ENCODE assay signal across 2 cellular contexts in the genomic region with DNA sequence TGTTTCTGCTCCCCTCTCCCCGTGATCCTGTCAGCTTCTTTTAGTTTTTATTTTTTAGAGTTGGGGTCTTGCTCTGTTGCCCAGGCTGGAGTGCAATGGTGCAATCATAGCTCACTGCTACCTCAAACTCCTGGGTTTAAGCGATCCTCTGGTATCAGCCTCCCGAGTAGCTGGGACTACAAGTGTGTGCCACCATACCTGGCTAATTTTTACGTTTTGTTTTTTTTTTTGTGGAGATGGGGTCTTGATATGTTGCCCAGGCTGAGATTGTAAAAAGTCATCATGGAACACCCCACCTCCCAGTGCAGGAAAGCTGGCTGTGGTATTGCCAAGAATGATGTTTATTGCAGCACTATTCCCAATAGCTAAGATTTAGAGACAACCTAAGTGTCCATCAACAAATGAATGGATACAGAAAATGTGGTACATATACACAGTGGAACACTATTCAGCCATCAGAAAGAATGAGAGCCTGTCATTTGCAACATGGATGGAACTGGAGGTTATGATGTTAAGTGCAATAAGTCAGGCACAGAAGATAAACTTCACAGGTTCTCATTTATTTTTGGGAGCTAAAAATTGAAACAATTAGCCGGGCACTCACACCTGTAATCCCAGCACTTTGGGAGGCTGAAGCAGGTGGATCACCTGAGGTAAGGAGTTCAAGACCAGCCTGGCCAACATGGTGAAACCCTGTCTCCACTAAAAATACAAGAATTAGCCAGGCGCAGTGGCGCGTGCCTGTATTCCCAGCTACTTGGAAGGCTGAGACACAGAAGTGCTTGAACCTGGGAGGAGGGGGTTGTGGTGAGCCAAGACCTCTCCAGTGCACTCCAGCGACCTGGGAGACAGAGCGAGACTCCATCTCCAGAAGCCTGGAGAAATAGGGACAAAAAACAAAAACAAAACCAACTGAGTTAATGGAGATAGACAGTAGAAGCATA.
TF ChIP-seq lines count a peak whose summit lies in the region.

No MANE protein-coding gene starts in this region.

TF ChIP-seq in HEK293, 187 proteins besides CTCF, POLR2A, EP300 and RAD21:
- TF ChIP-seq ZNF169 (tag by site-specific recombination; IDR thresholded peaks at IDR 0.05): no peak
- TF ChIP-seq ZNF121 (tag by site-specific recombination; IDR thresholded peaks at IDR 0.05): peak; percentile 97
- peak; percentile 48; the same call in 1 of the 2 replicates for TF ChIP-seq ZNF146 (tag by site-specific recombination; IDR thresholded peaks at IDR 0.05)
- TF ChIP-seq IKZF3 (tag by site-specific recombination; IDR thresholded peaks at IDR 0.05): no peak
- TF ChIP-seq ZNF280D (tag by site-specific recombination; IDR thresholded peaks at IDR 0.05): peak; percentile 59; the same call in 1 of the 2 replicates
- TF ChIP-seq ZNF362 (tag by site-specific recombination; IDR thresholded peaks at IDR 0.05): no peak

TF ChIP-seq in K562, 482 proteins besides CTCF, POLR2A, EP300 and RAD21:
- no peak for TF ChIP-seq ZNF143 (CRISPR knock-in tag; IDR thresholded peaks at IDR 0.05)
- TF ChIP-seq NCOA2 (IDR thresholded peaks at IDR 0.05; ENCODE audit: partially characterized antibody in 2 of 2): no peak
- no peak for TF ChIP-seq RBM14 (IDR thresholded peaks at IDR 0.05; ENCODE audit: borderline replicate concordance, insufficient read depth, low read depth, low read length)
- no peak for TF ChIP-seq RUNX1 (IDR thresholded peaks at IDR 0.05; ENCODE audit: low read depth)
- TF ChIP-seq NFRKB (IDR thresholded peaks at IDR 0.05; ENCODE audit: low read depth): no peak
- TF ChIP-seq ZBTB1 (CRISPR knock-in tag; IDR thresholded peaks at IDR 0.05; ENCODE audit: borderline replicate concordance, low read depth): no peak
- TF ChIP-seq ZNF121 (CRISPR knock-in tag; conservative IDR thresholded peaks at IDR 0.05): peak; percentile 98
- TF ChIP-seq, protein P1, sequence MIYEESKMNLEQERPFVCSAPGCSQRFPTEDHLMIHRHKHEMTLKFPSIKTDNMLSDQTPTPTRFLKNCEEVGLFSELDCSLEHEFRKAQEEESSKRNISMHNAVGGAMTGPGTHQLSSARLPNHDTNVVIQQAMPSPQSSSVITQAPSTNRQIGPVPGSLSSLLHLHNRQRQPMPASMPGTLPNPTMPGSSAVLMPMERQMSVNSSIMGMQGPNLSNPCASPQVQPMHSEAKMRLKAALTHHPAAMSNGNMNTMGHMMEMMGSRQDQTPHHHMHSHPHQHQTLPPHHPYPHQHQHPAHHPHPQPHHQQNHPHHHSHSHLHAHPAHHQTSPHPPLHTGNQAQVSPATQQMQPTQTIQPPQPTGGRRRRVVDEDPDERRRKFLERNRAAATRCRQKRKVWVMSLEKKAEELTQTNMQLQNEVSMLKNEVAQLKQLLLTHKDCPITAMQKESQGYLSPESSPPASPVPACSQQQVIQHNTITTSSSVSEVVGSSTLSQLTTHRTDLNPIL (CRISPR knock-in tag; IDR thresholded peaks at IDR 0.05): no peak
- TF ChIP-seq ILF3 (IDR thresholded peaks at IDR 0.05; ENCODE audit: borderline replicate concordance): no peak
- TF ChIP-seq RCOR1 (IDR thresholded peaks at IDR 0.05; ENCODE audit: borderline replicate concordance in 1 of 2, low read depth in 2 of 2, low read length in 2 of 2): no peak
- no peak for TF ChIP-seq CEBPG (CRISPR knock-in tag; IDR thresholded peaks at IDR 0.05)
- TF ChIP-seq CEBPG (tag; conservative IDR thresholded peaks at IDR 0.05 in 1 of 2, IDR thresholded peaks at IDR 0.05 in 1 of 2): no peak
- TF ChIP-seq ADNP (tag; IDR thresholded peaks at IDR 0.05): 0 out of 2 replicates have a peak, but pooled peaks have one; percentile 27
- TF ChIP-seq BCOR (IDR thresholded peaks at IDR 0.05): peak; percentile 82
- no peak for TF ChIP-seq ETS1 (conservative IDR thresholded peaks at IDR 0.05; ENCODE audit: control insufficient read depth, low read depth, low read length)
- no peak for TF ChIP-seq THRAP3 (IDR thresholded peaks at IDR 0.05; ENCODE audit: borderline replicate concordance)
- TF ChIP-seq, protein P2, sequence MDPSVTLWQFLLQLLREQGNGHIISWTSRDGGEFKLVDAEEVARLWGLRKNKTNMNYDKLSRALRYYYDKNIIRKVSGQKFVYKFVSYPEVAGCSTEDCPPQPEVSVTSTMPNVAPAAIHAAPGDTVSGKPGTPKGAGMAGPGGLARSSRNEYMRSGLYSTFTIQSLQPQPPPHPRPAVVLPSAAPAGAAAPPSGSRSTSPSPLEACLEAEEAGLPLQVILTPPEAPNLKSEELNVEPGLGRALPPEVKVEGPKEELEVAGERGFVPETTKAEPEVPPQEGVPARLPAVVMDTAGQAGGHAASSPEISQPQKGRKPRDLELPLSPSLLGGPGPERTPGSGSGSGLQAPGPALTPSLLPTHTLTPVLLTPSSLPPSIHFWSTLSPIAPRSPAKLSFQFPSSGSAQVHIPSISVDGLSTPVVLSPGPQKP (CRISPR knock-in tag; IDR thresholded peaks at IDR 0.05): no peak
- TF ChIP-seq ESRRB (CRISPR knock-in tag; IDR thresholded peaks at IDR 0.05; ENCODE audit: borderline replicate concordance): no peak
- no peak for TF ChIP-seq ARHGAP35 (IDR thresholded peaks at IDR 0.05; ENCODE audit: partially characterized antibody)
- no peak for TF ChIP-seq GTF2F1 (IDR thresholded peaks at IDR 0.05; ENCODE audit: low read depth, low read length)
- TF ChIP-seq THAP7 (CRISPR knock-in tag; IDR thresholded peaks at IDR 0.05): no peak
- no peak for TF ChIP-seq ZNF436 (CRISPR knock-in tag; IDR thresholded peaks at IDR 0.05)
- no peak for TF ChIP-seq CTBP1 (IDR thresholded peaks at IDR 0.05; ENCODE audit: borderline replicate concordance)
- TF ChIP-seq ZNF146 (CRISPR knock-in tag; IDR thresholded peaks at IDR 0.05; ENCODE audit: unreplicated experiment): peak; percentile 60
- 0 out of 2 replicates have a peak, but pooled peaks have one; percentile 51 for TF ChIP-seq SMARCA5 (IDR thresholded peaks at IDR 0.05)
- no peak for TF ChIP-seq KDM2B (CRISPR knock-in tag; IDR thresholded peaks at IDR 0.05)
- no peak for TF ChIP-seq SNIP1 (IDR thresholded peaks at IDR 0.05; ENCODE audit: low read depth)
- TF ChIP-seq RBM25 (IDR thresholded peaks at IDR 0.05; ENCODE audit: low read depth, low read length, severe bottlenecking): peak; percentile 69
- TF ChIP-seq ZNF398 (CRISPR knock-in tag; IDR thresholded peaks at IDR 0.05): no peak
TF ChIP-seq in K562: peak in this region for 6.
